1 cellular context compared by ENCODE assay signal in the genomic region with DNA sequence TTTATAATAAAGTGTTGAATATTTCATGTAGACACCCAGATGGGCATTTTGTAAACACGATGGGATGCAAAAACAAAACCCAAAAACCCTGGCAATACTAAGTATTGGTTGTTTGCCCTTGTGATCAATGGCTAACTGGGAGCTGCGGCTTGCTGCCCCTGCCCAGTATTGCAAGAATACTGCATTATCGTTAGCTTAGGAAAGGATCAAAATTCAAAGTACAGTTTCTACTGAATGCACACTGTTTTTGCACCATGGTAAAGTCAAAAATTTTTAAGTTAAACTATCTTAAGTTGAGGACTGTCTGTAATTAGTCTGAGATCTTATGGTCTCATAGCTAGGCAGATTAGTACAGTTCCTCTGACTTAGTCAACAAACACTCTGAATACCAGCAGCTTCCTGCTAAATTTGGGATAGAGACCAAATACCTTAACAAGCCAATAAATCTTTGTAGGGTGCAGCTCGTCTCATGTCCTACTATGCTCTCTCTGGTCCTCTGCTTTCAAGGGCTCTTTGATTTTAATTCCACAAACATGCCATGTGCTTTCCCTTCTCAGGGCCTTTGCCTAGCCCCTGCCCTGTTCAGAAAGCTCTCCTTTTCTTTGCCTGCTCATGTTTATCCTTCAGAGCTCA.
TF ChIP-seq lines count a peak whose summit lies in the region.

No MANE protein-coding gene starts in this region.

TF ChIP-seq in SK-N-SH, 30 proteins besides CTCF, POLR2A, EP300 and RAD21 (continued from another document):
- TF ChIP-seq, protein P1, sequence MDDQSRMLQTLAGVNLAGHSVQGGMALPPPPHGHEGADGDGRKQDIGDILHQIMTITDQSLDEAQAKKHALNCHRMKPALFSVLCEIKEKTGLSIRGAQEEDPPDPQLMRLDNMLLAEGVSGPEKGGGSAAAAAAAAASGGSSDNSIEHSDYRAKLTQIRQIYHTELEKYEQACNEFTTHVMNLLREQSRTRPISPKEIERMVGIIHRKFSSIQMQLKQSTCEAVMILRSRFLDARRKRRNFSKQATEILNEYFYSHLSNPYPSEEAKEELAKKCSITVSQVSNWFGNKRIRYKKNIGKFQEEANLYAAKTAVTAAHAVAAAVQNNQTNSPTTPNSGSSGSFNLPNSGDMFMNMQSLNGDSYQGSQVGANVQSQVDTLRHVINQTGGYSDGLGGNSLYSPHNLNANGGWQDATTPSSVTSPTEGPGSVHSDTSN (IDR thresholded peaks at IDR 0.05) = no peak
- no peak for TF ChIP-seq RFX5 (IDR thresholded peaks at IDR 0.05; ENCODE audit: low read length)
- no peak for TF ChIP-seq RXRA (IDR thresholded peaks at IDR 0.05; ENCODE audit: borderline replicate concordance, low read depth)
- no peak for TF ChIP-seq RCOR1 (IDR thresholded peaks at IDR 0.05; ENCODE audit: low read length)
- TF ChIP-seq, protein P2, sequence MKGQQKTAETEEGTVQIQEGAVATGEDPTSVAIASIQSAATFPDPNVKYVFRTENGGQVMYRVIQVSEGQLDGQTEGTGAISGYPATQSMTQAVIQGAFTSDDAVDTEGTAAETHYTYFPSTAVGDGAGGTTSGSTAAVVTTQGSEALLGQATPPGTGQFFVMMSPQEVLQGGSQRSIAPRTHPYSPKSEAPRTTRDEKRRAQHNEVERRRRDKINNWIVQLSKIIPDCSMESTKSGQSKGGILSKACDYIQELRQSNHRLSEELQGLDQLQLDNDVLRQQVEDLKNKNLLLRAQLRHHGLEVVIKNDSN (IDR thresholded peaks at IDR 0.05; ENCODE audit: borderline replicate concordance, low read depth) = no peak
- TF ChIP-seq YY1 (IDR thresholded peaks at IDR 0.05; ENCODE audit: low read depth) = no peak
- TF ChIP-seq, protein P3, sequence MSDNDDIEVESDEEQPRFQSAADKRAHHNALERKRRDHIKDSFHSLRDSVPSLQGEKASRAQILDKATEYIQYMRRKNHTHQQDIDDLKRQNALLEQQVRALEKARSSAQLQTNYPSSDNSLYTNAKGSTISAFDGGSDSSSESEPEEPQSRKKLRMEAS (IDR thresholded peaks at IDR 0.05; ENCODE audit: low read depth) = no peak
- no peak for TF ChIP-seq FOSL2 (IDR thresholded peaks at IDR 0.05; ENCODE audit: borderline replicate concordance, low read depth)
- no peak for TF ChIP-seq NFIC (IDR thresholded peaks at IDR 0.05; ENCODE audit: borderline replicate concordance)
- TF ChIP-seq GABPA (IDR thresholded peaks at IDR 0.05; ENCODE audit: low read depth) = no peak
- no peak for TF ChIP-seq ELF1 (IDR thresholded peaks at IDR 0.05)
- TF ChIP-seq JUND (IDR thresholded peaks at IDR 0.05) = no peak
- TF ChIP-seq, protein P4, sequence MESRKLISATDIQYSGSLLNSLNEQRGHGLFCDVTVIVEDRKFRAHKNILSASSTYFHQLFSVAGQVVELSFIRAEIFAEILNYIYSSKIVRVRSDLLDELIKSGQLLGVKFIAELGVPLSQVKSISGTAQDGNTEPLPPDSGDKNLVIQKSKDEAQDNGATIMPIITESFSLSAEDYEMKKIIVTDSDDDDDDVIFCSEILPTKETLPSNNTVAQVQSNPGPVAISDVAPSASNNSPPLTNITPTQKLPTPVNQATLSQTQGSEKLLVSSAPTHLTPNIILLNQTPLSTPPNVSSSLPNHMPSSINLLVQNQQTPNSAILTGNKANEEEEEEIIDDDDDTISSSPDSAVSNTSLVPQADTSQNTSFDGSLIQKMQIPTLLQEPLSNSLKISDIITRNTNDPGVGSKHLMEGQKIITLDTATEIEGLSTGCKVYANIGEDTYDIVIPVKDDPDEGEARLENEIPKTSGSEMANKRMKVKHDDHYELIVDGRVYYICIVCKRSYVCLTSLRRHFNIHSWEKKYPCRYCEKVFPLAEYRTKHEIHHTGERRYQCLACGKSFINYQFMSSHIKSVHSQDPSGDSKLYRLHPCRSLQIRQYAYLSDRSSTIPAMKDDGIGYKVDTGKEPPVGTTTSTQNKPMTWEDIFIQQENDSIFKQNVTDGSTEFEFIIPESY (IDR thresholded peaks at IDR 0.05; ENCODE audit: borderline replicate concordance, low read depth) = no peak
- no peak for TF ChIP-seq EZH2phosphoT487 (IDR thresholded peaks at IDR 0.05; ENCODE audit: borderline replicate concordance, low read depth)
- no peak for TF ChIP-seq GATA2 (CRISPR knock-in tag; IDR thresholded peaks at IDR 0.05)
